1 cellular context compared by ENCODE assay signal in the genomic region with DNA sequence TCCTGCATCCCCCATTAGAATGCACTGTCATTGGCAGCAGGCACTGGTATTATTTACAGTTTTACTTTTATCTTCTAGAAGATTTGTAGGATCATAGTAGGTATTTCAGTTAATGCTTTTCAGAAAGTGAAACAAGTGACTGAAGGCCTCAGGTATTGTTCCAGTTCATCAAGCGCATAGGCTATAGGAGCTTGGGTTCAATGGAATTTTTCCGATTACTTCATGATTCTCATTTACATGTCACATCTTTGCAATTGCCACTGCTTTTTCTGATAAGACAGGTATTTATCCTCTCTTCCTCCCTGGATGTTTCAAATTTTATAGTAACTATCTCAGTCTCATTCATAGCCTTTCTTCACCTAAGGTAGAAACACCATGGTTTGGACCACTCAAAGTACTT.
TF ChIP-seq lines count a peak whose summit lies in the region.

No MANE protein-coding gene starts in this region.

TF ChIP-seq in A549, 52 proteins besides CTCF, POLR2A, EP300 and RAD21:
- TF ChIP-seq HOXA7 (CRISPR knock-in tag; IDR thresholded peaks at IDR 0.05) = no peak
- TF ChIP-seq, protein P1, sequence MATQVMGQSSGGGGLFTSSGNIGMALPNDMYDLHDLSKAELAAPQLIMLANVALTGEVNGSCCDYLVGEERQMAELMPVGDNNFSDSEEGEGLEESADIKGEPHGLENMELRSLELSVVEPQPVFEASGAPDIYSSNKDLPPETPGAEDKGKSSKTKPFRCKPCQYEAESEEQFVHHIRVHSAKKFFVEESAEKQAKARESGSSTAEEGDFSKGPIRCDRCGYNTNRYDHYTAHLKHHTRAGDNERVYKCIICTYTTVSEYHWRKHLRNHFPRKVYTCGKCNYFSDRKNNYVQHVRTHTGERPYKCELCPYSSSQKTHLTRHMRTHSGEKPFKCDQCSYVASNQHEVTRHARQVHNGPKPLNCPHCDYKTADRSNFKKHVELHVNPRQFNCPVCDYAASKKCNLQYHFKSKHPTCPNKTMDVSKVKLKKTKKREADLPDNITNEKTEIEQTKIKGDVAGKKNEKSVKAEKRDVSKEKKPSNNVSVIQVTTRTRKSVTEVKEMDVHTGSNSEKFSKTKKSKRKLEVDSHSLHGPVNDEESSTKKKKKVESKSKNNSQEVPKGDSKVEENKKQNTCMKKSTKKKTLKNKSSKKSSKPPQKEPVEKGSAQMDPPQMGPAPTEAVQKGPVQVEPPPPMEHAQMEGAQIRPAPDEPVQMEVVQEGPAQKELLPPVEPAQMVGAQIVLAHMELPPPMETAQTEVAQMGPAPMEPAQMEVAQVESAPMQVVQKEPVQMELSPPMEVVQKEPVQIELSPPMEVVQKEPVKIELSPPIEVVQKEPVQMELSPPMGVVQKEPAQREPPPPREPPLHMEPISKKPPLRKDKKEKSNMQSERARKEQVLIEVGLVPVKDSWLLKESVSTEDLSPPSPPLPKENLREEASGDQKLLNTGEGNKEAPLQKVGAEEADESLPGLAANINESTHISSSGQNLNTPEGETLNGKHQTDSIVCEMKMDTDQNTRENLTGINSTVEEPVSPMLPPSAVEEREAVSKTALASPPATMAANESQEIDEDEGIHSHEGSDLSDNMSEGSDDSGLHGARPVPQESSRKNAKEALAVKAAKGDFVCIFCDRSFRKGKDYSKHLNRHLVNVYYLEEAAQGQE (IDR thresholded peaks at IDR 0.05) = no peak
- TF ChIP-seq NPAS2 (CRISPR knock-in tag; IDR thresholded peaks at IDR 0.05; ENCODE audit: borderline replicate concordance) = no peak
- TF ChIP-seq HDAC2 (IDR thresholded peaks at IDR 0.05) = no peak
- TF ChIP-seq RFX5 (IDR thresholded peaks at IDR 0.05) = no peak
TF ChIP-seq in A549: peak in this region for 0.
